8 cellular contexts compared by ENCODE assay signal in genomic region chr1:163071381-163072255, GRCh38. TPM values are rescaled to one million over a fixed set of nuclear protein-coding genes. Genes with fewer than 3 reads are reported as not detected.
DNase-seq lines count a peak whose midpoint lies in the region; ATAC-seq and TF ChIP-seq lines count a peak whose summit lies in the region.

No MANE protein-coding gene starts in this region.

- TF ChIP-seq POLR2A in esophagus squamous epithelium (IDR thresholded peaks at IDR 0.05): no peak

- no peak overlapping the region for H3K4me3 ChIP-seq in GM12865 (ENCODE audit: low read depth, low read length)
- H3K4me3 ChIP-seq in esophagus squamous epithelium: no peak overlapping the region

- no peak overlapping the region for H3K27ac ChIP-seq in 22Rv1
- no peak overlapping the region for H3K27ac ChIP-seq in esophagus squamous epithelium

- no peaks in the 10 kb centered on the region for H3K9me3 ChIP-seq in esophagus squamous epithelium

- H3K27me3 ChIP-seq in esophagus squamous epithelium: peaks cover 0 to 18% (median 0%) of the 10 kb centered on the region in 4 donors

- peaks cover 0 to 23% (median 0%) of the 10 kb centered on the region in 3 donors for H3K4me1 ChIP-seq in esophagus squamous epithelium

- ATAC-seq in HG02970 (IDR thresholded peaks at IDR 0.05; ENCODE audit: low FRiP score, unreplicated experiment) (peak; percentile 76), GM18517 (IDR thresholded peaks at IDR 0.05; ENCODE audit: unreplicated experiment) (no peak)

- no peaks in the 10 kb centered on the region for H3K36me3 ChIP-seq in esophagus squamous epithelium

- intact Hi-C loops in esophagus squamous epithelium (cut with DNase I): no loop called here

- TF ChIP-seq CTCF in 22Rv1 (IDR thresholded peaks at IDR 0.05) (peak; percentile 90), GM12865 (IDR thresholded peaks at IDR 0.05; ENCODE audit: insufficient read depth, low read depth, low read length, missing control alignments) (peak; percentile 67), esophagus squamous epithelium (IDR thresholded peaks at IDR 0.05) (peak; percentile 25 to 66 (median 56))

- DNase-seq in GM12865 (ENCODE audit: low read depth): peak; percentile 50
- DNase-seq in NCI-H446 (lab: John Stamatoyannopoulos, UW): peak; percentile 47 to 84
- peak; percentile 47 to 55 for DNase-seq in activated CD4-positive, alpha-beta T cell treated with anti-CD3 and anti-CD28 coated beads, Interleukin-2, amount 50 U/mL, for 48 hours
- DNase-seq in esophagus squamous epithelium (lab: John Stamatoyannopoulos, UW): no peak
- DNase-seq in occipital lobe (lab: John Stamatoyannopoulos, UW): peak; percentile 36

- WGBS in esophagus squamous epithelium, 2 donors: 6 to 20% methylated on average over 5 of the region's 6 CpGs

RNA-seq across cellular contexts. Expression of gene RGS4, which starts 2.5 kb away (rescaled TPM):
- total RNA-seq in esophagus squamous epithelium: 1 to 10 TPM in 1 of 4 donors, under 1 TPM in 2, not detected in 1; 0.26 to 1.5 (median 0.70) TPM
- 1.9 TPM for total RNA-seq in occipital lobe
